ENCODE assay signal across 17 cellular contexts in genomic region chr3:113271189-113271588, GRCh38. TPM values are rescaled to one million over a fixed set of nuclear protein-coding genes. Genes with fewer than 3 reads are reported as not detected.
DNase-seq lines count a peak whose midpoint lies in the region; ATAC-seq and TF ChIP-seq lines count a peak whose summit lies in the region.
"Had no signal": no experiment of that assay in that cellular context is flagged by ENCODE, and none has a peak within 500 bp of the region (broad histone marks: within the 10 kb centered on the region; RNA-seq: fewer than 3 reads in every experiment).

No MANE protein-coding gene starts in this region.

- no peaks in the 10 kb centered on the region for H3K79me2 ChIP-seq in Karpas-422 (ENCODE audit: low read length)

- no peak for TF ChIP-seq CTCF in mucosa of descending colon (IDR thresholded peaks at IDR 0.05)

- no peaks in the 10 kb centered on the region for H3K36me3 ChIP-seq in Karpas-422 (ENCODE audit: insufficient read depth, low read length)
- no peaks in the 10 kb centered on the region for H3K36me3 ChIP-seq in mucosa of descending colon (ENCODE audit: low read depth)
- H3K36me3 ChIP-seq: gastrocnemius medialis had no signal

- no peak overlapping the region for H3K4me3 Mint-ChIP-seq in T-helper 17 cell
- no peak overlapping the region for H3K4me3 Mint-ChIP-seq in activated naive CD4-positive, alpha-beta T cell treated with anti-CD3 and anti-CD28 coated beads, Interleukin-2, amount 10 ng/mL, durations not matched to agents 7 days and 5 days
- H3K4me3 Mint-ChIP-seq: central memory CD8-positive, alpha-beta T cell had no signal

- intact Hi-C loops in mucosa of descending colon (cut with DNase I, micrococcal nuclease), result loop anchor here in 1 of 2 donors (10.0 kb wide), 1 partner anchor 56 kb away; the partner anchor contains the start of gene BOC

- no peak overlapping the region for H2AFZ ChIP-seq in Karpas-422 (ENCODE audit: low read length)

- H3K36me3 Mint-ChIP-seq in T-helper 17 cell (ENCODE audit: low read depth), result no peaks in the 10 kb centered on the region
- H3K36me3 Mint-ChIP-seq in activated naive CD4-positive, alpha-beta T cell treated with anti-CD3 and anti-CD28 coated beads, Interleukin-2, amount 10 ng/mL, durations not matched to agents 7 days and 5 days, result no peaks in the 10 kb centered on the region

- no peak overlapping the region for H3K27ac Mint-ChIP-seq in T-helper 17 cell
- no peak overlapping the region for H3K27ac Mint-ChIP-seq in activated naive CD4-positive, alpha-beta T cell treated with anti-CD3 and anti-CD28 coated beads, Interleukin-2, amount 10 ng/mL, durations not matched to agents 7 days and 5 days

- no peaks in the 10 kb centered on the region for H3K9me2 ChIP-seq in Karpas-422 (replicated peaks; ENCODE audit: insufficient read depth, low read length)

- H3K9me3 ChIP-seq in Karpas-422 (ENCODE audit: low read length), result no peaks in the 10 kb centered on the region
- no peaks in the 10 kb centered on the region for H3K9me3 ChIP-seq in T-helper 17 cell (ENCODE audit: control insufficient read depth, low read length, poor library complexity, severe bottlenecking)
- H3K9me3 ChIP-seq in mucosa of descending colon, result no peaks in the 10 kb centered on the region
- H3K9me3 ChIP-seq: gastrocnemius medialis, lower lobe of right lung, Peyer's patch, tibial artery had no signal

- H3K9me3 Mint-ChIP-seq in activated naive CD4-positive, alpha-beta T cell treated with anti-CD3 and anti-CD28 coated beads, Interleukin-2, amount 10 ng/mL, durations not matched to agents 7 days and 5 days, result no peaks in the 10 kb centered on the region
- H3K9me3 Mint-ChIP-seq: central memory CD8-positive, alpha-beta T cell had no signal

- peak; percentile 33 for ATAC-seq in T-helper 17 cell
- peak; percentile 15 for ATAC-seq in mucosa of descending colon
- ATAC-seq in SK-N-SH treated with all-trans-retinoic acid at 6 μM for 48 hours, result no peak
- ATAC-seq: gastrocnemius medialis, lower lobe of right lung had no signal

- peak; percentile 26 for DNase-seq in DMS53 (lab: John Stamatoyannopoulos, UW)
- no peak for DNase-seq in DMS53 treated with DMSO at 0.1 percent for 48 hours (lab: John Stamatoyannopoulos, UW; ENCODE audit: unreplicated experiment)
- peak; percentile 56 for DNase-seq in Karpas-422
- no peak for DNase-seq in T-helper 17 cell
- no peak for DNase-seq in mucosa of descending colon
- DNase-seq in GM03348 (ENCODE audit: low spot score), result no peak
- DNase-seq in activated naive CD4-positive, alpha-beta T cell treated with anti-CD3 and anti-CD28 coated beads, Interleukin-2, amount 10 ng/mL, durations not matched to agents 7 days and 5 days, result no peak
- DNase-seq: activated CD4-positive, alpha-beta T cell treated with anti-CD3 and anti-CD28 coated beads, Interleukin-2, amount 50 U/mL, for 48 hours; gastrocnemius medialis; lower lobe of right lung; MM.1S; Peyer's patch; tibial artery had no signal

- CTCF ChIA-PET in activated naive CD4-positive, alpha-beta T cell treated with anti-CD3 and anti-CD28 coated beads, Interleukin-2, amount 10 ng/mL, durations not matched to agents 7 days and 5 days (lab: Charles Lee), result no interaction called here

- H3K27me3 Mint-ChIP-seq in T-helper 17 cell, result peaks cover 32% of the 10 kb centered on the region
- peaks cover 15% of the 10 kb centered on the region for H3K27me3 Mint-ChIP-seq in activated naive CD4-positive, alpha-beta T cell treated with anti-CD3 and anti-CD28 coated beads, Interleukin-2, amount 10 ng/mL, durations not matched to agents 7 days and 5 days

- H3K27ac ChIP-seq in Karpas-422 (ENCODE audit: low read length), result peak overlapping the region; percentile 44
- H3K27ac ChIP-seq: 22Rv1, gastrocnemius medialis, lower lobe of right lung, Peyer's patch, tibial artery had no signal

- peak overlapping the region; percentile 25 for H3K4me2 ChIP-seq in Karpas-422 (ENCODE audit: low read depth, low read length, poor library complexity, severe bottlenecking)

- no peak overlapping the region for H3K9ac ChIP-seq in Karpas-422 (ENCODE audit: low read length)

- peaks cover 4% of the 10 kb centered on the region for H3K4me1 Mint-ChIP-seq in T-helper 17 cell
- peaks cover 5% of the 10 kb centered on the region for H3K4me1 Mint-ChIP-seq in activated naive CD4-positive, alpha-beta T cell treated with anti-CD3 and anti-CD28 coated beads, Interleukin-2, amount 10 ng/mL, durations not matched to agents 7 days and 5 days
- H3K4me1 Mint-ChIP-seq: central memory CD8-positive, alpha-beta T cell had no signal

- H3K4me3 ChIP-seq in Karpas-422 (ENCODE audit: low read length), result no peak overlapping the region
- H3K4me3 ChIP-seq in mucosa of descending colon, result no peak overlapping the region
- H3K4me3 ChIP-seq: gastrocnemius medialis, lower lobe of right lung, Peyer's patch, tibial artery had no signal

- no peaks in the 10 kb centered on the region for H3K27me3 ChIP-seq in Karpas-422 (ENCODE audit: low read length)
- H3K27me3 ChIP-seq: gastrocnemius medialis, Peyer's patch, tibial artery had no signal

- H4K20me1 ChIP-seq in Karpas-422 (ENCODE audit: insufficient read depth, low read depth, low read length), result no peaks in the 10 kb centered on the region

- H3K4me1 ChIP-seq in Karpas-422 (ENCODE audit: low read length) (peaks cover 38% of the 10 kb centered on the region), mucosa of descending colon (ENCODE audit: low read depth) (no peaks in the 10 kb centered on the region)

TF ChIP-seq in SK-N-SH treated with all-trans-retinoic acid at 6 μM for 48 hours, 23 proteins besides CTCF, POLR2A, EP300 and RAD21 (continues in another document):
- TF ChIP-seq ZC3H10 (CRISPR knock-in tag; IDR thresholded peaks at IDR 0.05) (no peak), ZNF70 (CRISPR knock-in tag; IDR thresholded peaks at IDR 0.05) (no peak), PPARA (CRISPR knock-in tag; IDR thresholded peaks at IDR 0.05; ENCODE audit: borderline replicate concordance) (no peak), PATZ1 (CRISPR knock-in tag; IDR thresholded peaks at IDR 0.05; ENCODE audit: borderline replicate concordance) (no peak), CREB5 (CRISPR knock-in tag; IDR thresholded peaks at IDR 0.05; ENCODE audit: low read depth) (no peak), GLIS3 (CRISPR knock-in tag; IDR thresholded peaks at IDR 0.05) (no peak), ZNF8 (CRISPR knock-in tag; IDR thresholded peaks at IDR 0.05) (no peak), SNAI2 (CRISPR knock-in tag; IDR thresholded peaks at IDR 0.05) (no peak), ISL1 (CRISPR knock-in tag; IDR thresholded peaks at IDR 0.05) (no peak), TOX (CRISPR knock-in tag; IDR thresholded peaks at IDR 0.05; ENCODE audit: borderline replicate concordance) (no peak), ESRRG (CRISPR knock-in tag; IDR thresholded peaks at IDR 0.05) (no peak), CSRNP3 (CRISPR knock-in tag; IDR thresholded peaks at IDR 0.05) (no peak), OSR1 (CRISPR knock-in tag; IDR thresholded peaks at IDR 0.05) (no peak)

RNA-seq across cellular contexts. Expression of gene BOC, which starts 59.8 kb away (rescaled TPM):
- 0.04 and 0.47 TPM in 2 replicates for total RNA-seq in Karpas-422 (2014; rRNA removed; shearing (Covaris generic); ENCODE audit: low replicate concordance)
- not detected for total RNA-seq in T-helper 17 cell
- total RNA-seq in mucosa of descending colon, result 10 to 100 TPM in 2 of 3 donors, 1 to 10 TPM in 1; 4.9 to 70.9 (median 12.1) TPM
- total RNA-seq: NCI-H460 had no signal

Comparison
In these comparisons a context has a peak if more than half of its experiments do, and no peak if none do; other contexts are left out.
1. DNase-seq: peak in DMS53 (single experiment) and Karpas-422 (single experiment); none in DMS53 treated with DMSO at 0.1 percent for 48 hours (single experiment), T-helper 17 cell (0 of 3), mucosa of descending colon (0 of 3), GM03348 (single experiment) and activated naive CD4-positive, alpha-beta T cell treated with anti-CD3 and anti-CD28 coated beads, Interleukin-2, amount 10 ng/mL, durations not matched to agents 7 days and 5 days (single experiment).